8 cellular contexts compared by ENCODE assay signal in the genomic region with DNA sequence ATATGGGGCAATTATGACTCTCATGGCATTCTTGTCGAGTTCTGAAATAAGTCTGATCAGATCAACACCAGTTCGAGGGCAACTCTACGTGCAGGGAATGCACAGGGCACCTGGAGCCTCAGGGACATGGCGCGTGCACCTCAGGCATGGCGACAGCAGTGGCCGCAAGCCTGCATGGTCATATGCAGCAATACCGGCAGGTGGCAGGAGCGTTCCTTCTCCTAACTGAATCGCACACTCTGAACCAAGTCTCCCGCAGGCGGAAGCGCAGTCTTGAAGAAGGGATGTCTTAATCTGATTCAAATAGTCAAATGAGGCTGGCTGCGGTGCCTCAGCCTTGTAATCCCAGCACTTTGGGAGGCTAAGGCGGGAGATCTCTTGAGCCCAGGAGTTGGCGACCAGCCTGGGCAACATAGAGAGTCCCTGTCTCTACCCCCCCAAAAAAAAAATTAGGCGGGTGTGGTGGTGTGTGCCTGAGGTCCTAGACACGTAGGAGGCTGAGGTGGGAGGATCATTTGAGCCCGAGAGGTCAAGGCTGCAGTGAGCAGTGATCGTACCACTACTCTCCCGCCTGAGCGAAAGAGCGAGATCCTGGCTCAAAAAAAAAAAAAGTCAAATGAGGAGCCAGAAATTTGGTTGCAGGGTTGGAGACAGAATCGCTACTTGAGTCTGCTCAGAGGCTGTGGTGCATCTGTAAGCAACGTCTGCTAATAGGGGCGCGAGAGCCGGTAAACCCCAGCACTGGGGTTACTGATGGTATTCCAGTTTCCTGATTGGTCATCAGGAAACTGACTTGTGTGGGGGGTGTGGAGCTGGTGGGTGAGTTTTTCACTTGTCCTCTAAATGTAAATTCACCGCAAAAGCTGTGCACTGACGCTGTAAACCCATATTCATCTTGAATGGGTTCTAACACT. TPM values are rescaled to one million over a fixed set of nuclear protein-coding genes. Genes with fewer than 3 reads are reported as not detected.
DNase-seq lines count a peak whose midpoint lies in the region; ATAC-seq lines count a peak whose summit lies in the region.

No MANE protein-coding gene starts in this region.

- intact Hi-C loops in CD4-positive, alpha-beta memory T cell (cut with micrococcal nuclease), result loop anchor here (1.0 to 2.0 kb wide), 4 partner anchors 151 to 1212 kb away; no protein-coding TSS in a partner anchor

- H3K27me3 Mint-ChIP-seq in CD4-positive, alpha-beta memory T cell, result no peaks in the 10 kb centered on the region

- H3K9me3 ChIP-seq in CD4-positive, alpha-beta memory T cell (ENCODE audit: control insufficient read depth in 1 of 2, low read length in 2 of 2), result no peaks in the 10 kb centered on the region

- H3K9me3 Mint-ChIP-seq in CD4-positive, alpha-beta memory T cell, result no peaks in the 10 kb centered on the region

- peaks cover 15 to 27% (median 25%) of the 10 kb centered on the region in 4 donors for H3K4me1 Mint-ChIP-seq in CD4-positive, alpha-beta memory T cell

- peak overlapping the region in 5 of 7 donors; percentile 14 to 68 (median 25) for H3K27ac Mint-ChIP-seq in CD4-positive, alpha-beta memory T cell

- H3K4me3 Mint-ChIP-seq in CD4-positive, alpha-beta memory T cell, result peak overlapping the region in 7 of 8 donors; percentile 0 to 65 (median 16)

- ATAC-seq in GM19395 (IDR thresholded peaks at IDR 0.05; ENCODE audit: unreplicated experiment), result peak; percentile 86
- ATAC-seq in HG03442 (IDR thresholded peaks at IDR 0.05; ENCODE audit: unreplicated experiment), result peak; percentile 88

- POLR2A ChIA-PET in CD4-positive, alpha-beta memory T cell (lab: Charles Lee; ENCODE audit: partially characterized antibody), result no interaction called here

- CTCF ChIA-PET in CD4-positive, alpha-beta memory T cell (lab: Charles Lee; ENCODE audit: partially characterized antibody), result interaction anchor here (0.6 to 6.2 kb wide), 13 partner anchors 15 to 1173 kb away, joined by 3 to 77 read pairs (median 3); no protein-coding TSS in a partner anchor

- no peak overlapping the region for H3K4me3 ChIP-seq in CD4-positive, alpha-beta memory T cell (ENCODE audit: low read length in 2 of 2)

- peak; percentile 77 to 85 (median 82) for DNase-seq in CD4-positive, alpha-beta memory T cell
- DNase-seq in NK-92 treated with Interleukin-12 subunit alpha and Interleukin-12 subunit beta, amount 100 ng/mL, for 24 hours (lab: John Stamatoyannopoulos, UW), result peak; percentile 58
- peak; percentile 88 for DNase-seq in activated CD8-positive, alpha-beta memory T cell treated with anti-CD3 and anti-CD28 coated beads, Interleukin-2, amount 50 U/mL, for 4 hours
- DNase-seq in epidermal melanocyte (ENCODE audit: insufficient read length, low spot score) (peak; percentile 60), mucosa of gallbladder (ENCODE audit: low spot score) (peak; percentile 87)
- peak; percentile 58 to 75 for DNase-seq in stimulated activated CD8-positive, alpha-beta memory T cell treated with anti-CD3 and anti-CD28 coated beads, Interleukin-7, amount 100 ng/mL, for 1 hour (ENCODE audit: low read depth in 2 of 2)

- no peak overlapping the region for H3K27ac ChIP-seq in CD4-positive, alpha-beta memory T cell (ENCODE audit: low read depth, low read length)

- peaks cover 27% of the 10 kb centered on the region for H3K4me1 ChIP-seq in CD4-positive, alpha-beta memory T cell (ENCODE audit: insufficient read depth, low read length)

- H3K27me3 ChIP-seq in CD4-positive, alpha-beta memory T cell (ENCODE audit: insufficient read depth, low read length), result no peaks in the 10 kb centered on the region

- no peaks in the 10 kb centered on the region for H3K36me3 ChIP-seq in CD4-positive, alpha-beta memory T cell (ENCODE audit: insufficient read depth, low read length)

- H3K36me3 Mint-ChIP-seq in CD4-positive, alpha-beta memory T cell, result no peaks in the 10 kb centered on the region

RNA-seq across cellular contexts. Expression of gene FHL2, which starts 28.8 kb away (rescaled TPM):
- under 1 TPM; 0.23 to 0.33 TPM for total RNA-seq in CD4-positive, alpha-beta memory T cell
- under 1 TPM in 1 of 2 donors, not detected in 1; 0.87 TPM for polyA plus RNA-seq in CD4-positive, alpha-beta memory T cell
- total RNA-seq in mucosa of gallbladder, result 59.1 TPM

RNA-seq across cellular contexts. Expression of gene C2orf49, which starts 32.7 kb away (rescaled TPM):
- total RNA-seq in CD4-positive, alpha-beta memory T cell, result 10 to 100 TPM; 29.5 to 29.9 TPM
- 10 to 100 TPM in 1 of 2 donors, 1 to 10 TPM in 1; 8.7 to 10.9 TPM for polyA plus RNA-seq in CD4-positive, alpha-beta memory T cell
- 17.4 TPM for total RNA-seq in mucosa of gallbladder

RNA-seq across cellular contexts. Expression of gene TGFBRAP1, which starts 40.5 kb away (rescaled TPM):
- 10 to 100 TPM; 20.6 to 21.0 TPM for total RNA-seq in CD4-positive, alpha-beta memory T cell
- 10 to 100 TPM; 19.9 to 27.4 TPM for polyA plus RNA-seq in CD4-positive, alpha-beta memory T cell
- total RNA-seq in mucosa of gallbladder, result 19.1 TPM

Comparison
In these comparisons a context has a peak if more than half of its experiments do, and no peak if none do; other contexts are left out.
1. RNA of gene FHL2, which starts 28.8 kb away (total RNA-seq): 59.1 TPM in mucosa of gallbladder (single experiment); 0.23 to 0.33 TPM in CD4-positive, alpha-beta memory T cell; every median in the first group is over 10 times any median in the second.
2. Peak in every context shown above with its lines, with median percentiles within 50 percentile points of each other: DNase-seq.